ENCODE assay signal across 8 cellular contexts in genomic region chr18:56638232-56639093, GRCh38. TPM values are rescaled to one million over a fixed set of nuclear protein-coding genes. Genes with fewer than 3 reads are reported as not detected.
A peak's percentile ranks its signal among the peaks of the same experiment; 100 is the strongest.
DNase-seq lines count a peak whose midpoint lies in the region; ATAC-seq, FAIRE-seq and TF ChIP-seq lines count a peak whose summit lies in the region.

Gene TXNL1 (minus strand): TSS chr18:56638592. CDS start chr18:56638440, 152 bp downstream.

- CTCF ChIA-PET in HepG2 (lab: Yijun Ruan, JAX; ENCODE audit: low intra/inter-chr PET ratio, low total read pairs) = no interaction called here

- peak within 1 kb of the TSS; percentile 98 for H3K9ac ChIP-seq in HepG2 (ENCODE audit: insufficient read depth, low read depth, low read length)

- H3K27ac ChIP-seq in C4-2B (peak within 1 kb of the TSS; percentile 99), HepG2 (ENCODE audit: extremely low read length, insufficient read depth, low read length) (peak within 1 kb of the TSS; percentile 97)

- H3K4me1 ChIP-seq in HepG2 (ENCODE audit: insufficient read depth, low read length) = peaks cover 45% of the 10 kb centered on the region

- ATAC-seq in GM19397 (IDR thresholded peaks at IDR 0.05; ENCODE audit: unreplicated experiment) = peak; percentile 98
- peak; percentile 96 for ATAC-seq in HG03571 (IDR thresholded peaks at IDR 0.05; ENCODE audit: unreplicated experiment)
- ATAC-seq in HepG2 = peak; percentile 93

- TF ChIP-seq POLR2A in HepG2 (IDR thresholded peaks at IDR 0.05; ENCODE audit: insufficient read depth in 1 of 2, low read depth in 2 of 2, low read length in 2 of 2) = peak; percentile 84 to 94

- DNase-seq in NCI-H82 (lab: John Stamatoyannopoulos, UW) (peak; percentile 99), dermis microvascular lymphatic vessel endothelial cell (ENCODE audit: low read depth in 2 of 2) (peak; percentile 98), HepG2 (ENCODE audit: low spot score) (peak; percentile 96)
- peak; percentile 99 to 100 for DNase-seq in activated CD4-positive, alpha-beta T cell treated with anti-CD3 and anti-CD28 coated beads, Interleukin-2, amount 50 U/mL, for 48 hours
- peak; percentile 100 for DNase-seq in stimulated activated CD4-positive, alpha-beta T cell treated with anti-CD3 and anti-CD28 coated beads, Interleukin-4, amount 100 ng/mL, for 1 hour

- peak within 1 kb of the TSS; percentile 96 to 99 (median 99) for H3K4me3 ChIP-seq in HepG2 (replicated peaks in 1 of 3; ENCODE audit: insufficient read depth in 1 of 3, low read depth in 2 of 3, low read length in 3 of 3)

- peak within 1 kb of the TSS; percentile 92 for H3K4me2 ChIP-seq in HepG2 (ENCODE audit: low read depth, low read length)

- H3K36me3 ChIP-seq in HepG2 (replicated peaks in 1 of 2; ENCODE audit: control insufficient read depth in 1 of 2, insufficient read depth in 2 of 2, low read length in 2 of 2) = peaks cover 3 to 8% of the 10 kb centered on the region in 2 experiments; a peak in 2 of 5 replicates

- no peaks in the 10 kb centered on the region; a peak in 1 of 5 replicates for H3K27me3 ChIP-seq in HepG2 (ENCODE audit: control insufficient read depth in 1 of 2, insufficient read depth in 2 of 2, low read length in 2 of 2)

- H3K79me2 ChIP-seq in HepG2 (ENCODE audit: insufficient read depth, low read length) = peaks cover 49% of the 10 kb centered on the region

- peak within 1 kb of the TSS; percentile 93 for H2AFZ ChIP-seq in HepG2 (ENCODE audit: low read length)

- BruUV-seq in HepG2 (replicated peaks; lab: Mats Ljungman, UMichigan) = no TSS peak

- peaks cover 23% of the 10 kb centered on the region for H4K20me1 ChIP-seq in HepG2 (ENCODE audit: insufficient read depth, low read length)

- TF ChIP-seq EP300 in HepG2 (IDR thresholded peaks at IDR 0.05; ENCODE audit: low read depth in 2 of 2, low read length in 2 of 2) (peak in 1 of 2 experiments; percentile 73; a peak in 1 of 4 replicates), HepG2 (CRISPR knock-in tag; IDR thresholded peaks at IDR 0.05; ENCODE audit: borderline replicate concordance) (no peak)

- 1% methylated on average over 34 of the region's 63 CpGs for WGBS in HepG2 (ENCODE audit: low lambda C conversion rate)

- FAIRE-seq in HepG2 (lab: Jason Lieb, UNC) = peak; percentile 86

- intact Hi-C loops in HepG2 (cut with micrococcal nuclease; ENCODE audit: unreplicated experiment) = loop anchor here (1.0 kb wide), 1 partner anchor 13 kb away; the partner anchor contains the start of gene WDR7

- TF ChIP-seq RAD21 in HepG2 (CRISPR knock-in tag; IDR thresholded peaks at IDR 0.05) = no peak

- no peak for TF ChIP-seq CTCF in C4-2B (conservative IDR thresholded peaks at IDR 0.05)
- no peak for TF ChIP-seq CTCF in HepG2 (CRISPR knock-in tag; IDR thresholded peaks at IDR 0.05)

- H3K9me3 ChIP-seq in HepG2 (ENCODE audit: low read length) = no peaks in the 10 kb centered on the region

- POLR2A ChIA-PET in HepG2 (lab: Yijun Ruan, JAX) = interaction anchor here (1.1 to 3.4 kb wide), 2 partner anchors 13 to 22 kb away, joined by 5 to 32 read pairs; partner anchors contain the start of gene WDR7

- in situ Hi-C loops in HepG2 (cut with HindIII; ENCODE audit: extremely low pct_ligation_motif_present, low pct_unique_long_range_greater_than_20kb) = no loop called here

TF ChIP-seq in HepG2, 621 proteins besides CTCF, POLR2A, EP300 and RAD21 (continues in another document):
- TF ChIP-seq FOXA3 (CRISPR knock-in tag; IDR thresholded peaks at IDR 0.05) = peak; percentile 48; the same call in 1 of the 2 replicates
- no peak for TF ChIP-seq ZNF264 (CRISPR knock-in tag; IDR thresholded peaks at IDR 0.05)
- peak; percentile 69; the same call in 1 of the 2 replicates for TF ChIP-seq ZNF788 (CRISPR knock-in tag; IDR thresholded peaks at IDR 0.05; ENCODE audit: borderline replicate concordance)
- TF ChIP-seq HBP1 (CRISPR knock-in tag; IDR thresholded peaks at IDR 0.05; ENCODE audit: low read depth) = no peak
- no peak for TF ChIP-seq ZNF589 (CRISPR knock-in tag; conservative IDR thresholded peaks at IDR 0.05)
- TF ChIP-seq ZNF205 (CRISPR knock-in tag; IDR thresholded peaks at IDR 0.05) = 0 out of 2 replicates have a peak, but pooled peaks have one; percentile 8
- 0 out of 2 replicates have a peak, but pooled peaks have one; percentile 50 for TF ChIP-seq HIVEP1 (CRISPR knock-in tag; IDR thresholded peaks at IDR 0.05)
- peak; percentile 82 for TF ChIP-seq KLF9 (CRISPR knock-in tag; IDR thresholded peaks at IDR 0.05; ENCODE audit: low read depth)
- no peak; the same call in 1 of the 2 replicates for TF ChIP-seq ZC3H13 (CRISPR knock-in tag; IDR thresholded peaks at IDR 0.05)
- TF ChIP-seq TEAD3 (CRISPR knock-in tag; optimal IDR thresholded peaks at IDR 0.05; ENCODE audit: borderline replicate concordance) = peak; percentile 32
- TF ChIP-seq STAG1 (CRISPR knock-in tag; IDR thresholded peaks at IDR 0.05) = no peak
- no peak for TF ChIP-seq CREBL2 (CRISPR knock-in tag; IDR thresholded peaks at IDR 0.05; ENCODE audit: borderline replicate concordance)
- no peak for TF ChIP-seq SKIL (CRISPR knock-in tag; IDR thresholded peaks at IDR 0.05; ENCODE audit: borderline replicate concordance)
- TF ChIP-seq ADNP (CRISPR knock-in tag; IDR thresholded peaks at IDR 0.05) = no peak
- TF ChIP-seq ZNF343 (CRISPR knock-in tag; IDR thresholded peaks at IDR 0.05) = no peak

RNA-seq across cellular contexts. Expression of gene TXNL1, which starts in this region (rescaled TPM):
- total RNA-seq in dermis microvascular lymphatic vessel endothelial cell (14.6 and 22.0 TPM in 2 replicates), HepG2 (2016; rRNA removed; fragmentation: Illumina TruSeq; extraction: Trizol) (73.1 and 110 TPM in 2 replicates)
- 19.2 and 19.9 TPM in 2 replicates for total RNA-seq in HepG2 (2016; cell fraction: cytosol; rRNA removed; fragmentation: Illumina TruSeq; extraction: Trizol; ENCODE audit: low read depth)
- 70.5 and 109 TPM in 2 replicates for total RNA-seq in HepG2 (2016; cell fraction: insoluble cytoplasmic fraction; rRNA removed; fragmentation: Illumina TruSeq; extraction: Trizol)
- 38.2 and 40.3 TPM in 2 replicates for total RNA-seq in HepG2 (2016; cell fraction: membrane; rRNA removed; fragmentation: Illumina TruSeq; extraction: Trizol)
- 36.7 and 36.8 TPM in 2 replicates for total RNA-seq in HepG2 (2016; cell fraction: nucleus; rRNA removed; fragmentation: Illumina TruSeq; extraction: Trizol)
- 27.3 and 41.9 TPM in 2 replicates for polyA plus RNA-seq in HepG2 (2011; rRNA removed)
- 18.6 and 21.9 TPM in 2 replicates for polyA plus RNA-seq in HepG2 (2011; cell fraction: cytosol; rRNA removed)
- 9.7 and 10.7 TPM in 2 replicates for polyA plus RNA-seq in HepG2 (2011; cell fraction: nucleus; rRNA removed)
- polyA plus RNA-seq in HepG2 (2012) = 50.5 and 69.8 TPM in 2 replicates
- 31.1 and 32.8 TPM in 2 replicates for polyA plus RNA-seq in HepG2 (2016; cell fraction: cytosol; fragmentation: Illumina TruSeq; extraction: Trizol; ENCODE audit: low read depth)
- 129 and 132 TPM in 2 replicates for polyA plus RNA-seq in HepG2 (2016; cell fraction: insoluble cytoplasmic fraction; fragmentation: Illumina TruSeq; extraction: Trizol; ENCODE audit: low read depth)
- 42.4 and 43.6 TPM in 2 replicates for polyA plus RNA-seq in HepG2 (2016; cell fraction: membrane; fragmentation: Illumina TruSeq; extraction: Trizol; ENCODE audit: low read depth)
- polyA plus RNA-seq in HepG2 (2016; cell fraction: nucleus; fragmentation: Illumina TruSeq; extraction: Trizol; ENCODE audit: insufficient read depth, low read depth) = 50.9 and 51.7 TPM in 2 replicates
- polyA minus RNA-seq in HepG2 (2011; rRNA and poly(A)+ RNA removed; ENCODE audit: low replicate concordance) = 14.3 and 19.0 TPM in 2 replicates
- polyA minus RNA-seq in HepG2 (2011; cell fraction: cytosol; rRNA and poly(A)+ RNA removed) = 14.0 and 17.1 TPM in 2 replicates
- 35.3 and 38.3 TPM in 2 replicates for polyA minus RNA-seq in HepG2 (2011; cell fraction: nucleus; rRNA and poly(A)+ RNA removed)

Comparison
In these comparisons a context has a peak if more than half of its experiments do, and no peak if none do; other contexts are left out.
1. Peak in every context shown above with its lines: DNase-seq, ATAC-seq, H3K4me3 ChIP-seq and H3K27ac ChIP-seq.